Comparison of ENCODE assay signal across 8 cellular contexts in genomic region chr6:88983532-88983931, GRCh38. TPM values are rescaled to one million over a fixed set of nuclear protein-coding genes. Genes with fewer than 3 reads are reported as not detected.
DNase-seq lines count a peak whose midpoint lies in the region; ATAC-seq and TF ChIP-seq lines count a peak whose summit lies in the region.

No MANE protein-coding gene starts in this region.

- TF ChIP-seq EP300 in esophagus muscularis mucosa (IDR thresholded peaks at IDR 0.05): no peak

- DNase-seq in NCI-H1436 (lab: John Stamatoyannopoulos, UW) (peak; percentile 22), NCI-H1436 treated with DMSO at 0.1 percent for 48 hours (lab: John Stamatoyannopoulos, UW) (no peak), esophagus muscularis mucosa (ENCODE audit: extremely low spot score) (no peak)

- intact Hi-C loops in esophagus muscularis mucosa (cut with DNase I): loop anchor here (2.0 to 5.0 kb wide), 3 partner anchors 49 to 259 kb away; no protein-coding TSS in a partner anchor

- H3K36me3 ChIP-seq in OCI-LY3 (replicated peaks; ENCODE audit: low read depth, low read length) (no peaks in the 10 kb centered on the region), esophagus muscularis mucosa (no peaks in the 10 kb centered on the region), parathyroid adenoma (ENCODE audit: control insufficient read depth, insufficient read depth, low read length) (no peaks in the 10 kb centered on the region)

- no peak overlapping the region for H3K9ac ChIP-seq in OCI-LY3 (ENCODE audit: low read length)
- H3K9ac ChIP-seq in parathyroid adenoma: no peak overlapping the region

- no peak overlapping the region for H3K27ac ChIP-seq in OCI-LY3 (ENCODE audit: low read length)
- H3K27ac ChIP-seq in esophagus muscularis mucosa (replicated peaks in 1 of 4): peak overlapping the region in 1 of 4 donors; percentile 4
- no peak overlapping the region for H3K27ac ChIP-seq in parathyroid adenoma

- H3K9me3 ChIP-seq in OCI-LY3 (ENCODE audit: insufficient read depth, low read length) (no peaks in the 10 kb centered on the region), esophagus muscularis mucosa (no peaks in the 10 kb centered on the region), parathyroid adenoma (ENCODE audit: control insufficient read depth, low read length) (no peaks in the 10 kb centered on the region)

- TF ChIP-seq CTCF in OCI-LY3 (IDR thresholded peaks at IDR 0.05; ENCODE audit: low read depth, low read length) (peak; percentile 7; the same call in 1 of the 2 replicates), esophagus muscularis mucosa (IDR thresholded peaks at IDR 0.05) (peak; percentile 43 to 53 (median 44)), parathyroid adenoma (IDR thresholded peaks at IDR 0.05) (peak; percentile 40)

- no peak for ATAC-seq in GM18909 (IDR thresholded peaks at IDR 0.05; ENCODE audit: poor library complexity, unreplicated experiment)
- no peak for ATAC-seq in HG02610 (IDR thresholded peaks at IDR 0.05; ENCODE audit: unreplicated experiment)
- no peak for ATAC-seq in GM18870 (IDR thresholded peaks at IDR 0.05; ENCODE audit: unreplicated experiment)

- H3K4me2 ChIP-seq in OCI-LY3 (ENCODE audit: low read length): no peak overlapping the region
- H3K4me2 ChIP-seq in parathyroid adenoma (ENCODE audit: low read length): no peak overlapping the region

- H3K27me3 ChIP-seq in OCI-LY3 (ENCODE audit: low read depth, low read length) (no peaks in the 10 kb centered on the region), esophagus muscularis mucosa (no peaks in the 10 kb centered on the region), parathyroid adenoma (ENCODE audit: control insufficient read depth, insufficient read depth, low read length) (no peaks in the 10 kb centered on the region)

- no peak for TF ChIP-seq POLR2A in esophagus muscularis mucosa (IDR thresholded peaks at IDR 0.05; ENCODE audit: low read depth)

- no peaks in the 10 kb centered on the region for H4K20me1 ChIP-seq in OCI-LY3 (ENCODE audit: insufficient read depth, low read length)

- H3K79me2 ChIP-seq in OCI-LY3 (ENCODE audit: low read length) (no peaks in the 10 kb centered on the region), parathyroid adenoma (no peaks in the 10 kb centered on the region)

- 67% methylated on average over 2 of the region's 4 CpGs for whole genome bisulfite sequencing in esophagus muscularis mucosa

- H3K4me3 ChIP-seq in OCI-LY3 (ENCODE audit: low read length): no peak overlapping the region
- no peak overlapping the region for H3K4me3 ChIP-seq in esophagus muscularis mucosa
- H3K4me3 ChIP-seq in parathyroid adenoma (ENCODE audit: low read depth, low read length): no peak overlapping the region

- no peak overlapping the region for H2AFZ ChIP-seq in OCI-LY3 (ENCODE audit: low read depth, low read length)
- H2AFZ ChIP-seq in parathyroid adenoma: no peak overlapping the region

- no peaks in the 10 kb centered on the region for H3K4me1 ChIP-seq in OCI-LY3 (ENCODE audit: low read length)
- peaks cover 0 to 9% (median 8%) of the 10 kb centered on the region in 4 donors for H3K4me1 ChIP-seq in esophagus muscularis mucosa
- peaks cover 3% of the 10 kb centered on the region for H3K4me1 ChIP-seq in parathyroid adenoma

RNA-seq across cellular contexts. Expression of gene RNGTT, which starts 20.1 kb away (rescaled TPM):
- 10 to 100 TPM; 10.7 to 13.9 (median 12.0) TPM for total RNA-seq in esophagus muscularis mucosa
